1 cellular context compared by ENCODE assay signal in the genomic region with DNA sequence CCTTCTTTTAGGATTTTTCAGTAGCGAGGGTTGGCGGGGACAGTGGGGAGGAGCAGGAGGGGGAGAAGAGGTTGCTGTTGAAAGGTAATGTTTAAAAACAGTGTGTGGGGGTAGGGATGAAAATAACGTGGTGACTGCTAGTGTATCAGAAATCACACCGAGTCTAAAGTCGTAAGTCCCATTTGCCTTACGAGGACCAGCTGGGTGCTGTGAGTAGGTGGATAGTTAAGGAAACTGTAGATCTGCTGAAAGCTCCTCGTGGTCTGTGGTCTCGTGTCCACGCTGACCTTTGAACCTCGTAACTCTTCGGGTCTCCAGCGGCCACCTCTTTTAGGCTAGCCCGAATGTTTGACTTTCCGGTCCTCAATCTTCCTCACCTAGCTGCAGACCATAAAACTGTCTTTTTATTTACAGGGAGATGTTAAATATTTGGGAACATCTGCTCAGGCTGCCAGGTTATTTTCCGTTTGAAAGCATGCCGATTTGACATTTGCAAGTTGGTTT.
TF ChIP-seq lines count a peak whose summit lies in the region.

No MANE protein-coding gene starts in this region.

TF ChIP-seq in HepG2, 621 proteins besides CTCF, POLR2A, EP300 and RAD21 (continued from another document):
- TF ChIP-seq, protein P1, sequence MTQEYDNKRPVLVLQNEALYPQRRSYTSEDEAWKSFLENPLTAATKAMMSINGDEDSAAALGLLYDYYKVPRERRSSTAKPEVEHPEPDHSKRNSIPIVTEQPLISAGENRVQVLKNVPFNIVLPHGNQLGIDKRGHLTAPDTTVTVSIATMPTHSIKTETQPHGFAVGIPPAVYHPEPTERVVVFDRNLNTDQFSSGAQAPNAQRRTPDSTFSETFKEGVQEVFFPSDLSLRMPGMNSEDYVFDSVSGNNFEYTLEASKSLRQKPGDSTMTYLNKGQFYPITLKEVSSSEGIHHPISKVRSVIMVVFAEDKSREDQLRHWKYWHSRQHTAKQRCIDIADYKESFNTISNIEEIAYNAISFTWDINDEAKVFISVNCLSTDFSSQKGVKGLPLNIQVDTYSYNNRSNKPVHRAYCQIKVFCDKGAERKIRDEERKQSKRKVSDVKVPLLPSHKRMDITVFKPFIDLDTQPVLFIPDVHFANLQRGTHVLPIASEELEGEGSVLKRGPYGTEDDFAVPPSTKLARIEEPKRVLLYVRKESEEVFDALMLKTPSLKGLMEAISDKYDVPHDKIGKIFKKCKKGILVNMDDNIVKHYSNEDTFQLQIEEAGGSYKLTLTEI (CRISPR knock-in tag; conservative IDR thresholded peaks at IDR 0.05): no peak
- TF ChIP-seq, protein P2, sequence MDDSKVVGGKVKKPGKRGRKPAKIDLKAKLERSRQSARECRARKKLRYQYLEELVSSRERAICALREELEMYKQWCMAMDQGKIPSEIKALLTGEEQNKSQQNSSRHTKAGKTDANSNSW (CRISPR knock-in tag; IDR thresholded peaks at IDR 0.05; ENCODE audit: borderline replicate concordance): no peak
- TF ChIP-seq SIX1 (CRISPR knock-in tag; IDR thresholded peaks at IDR 0.05; ENCODE audit: borderline replicate concordance): no peak
- TF ChIP-seq RFXAP (CRISPR knock-in tag; IDR thresholded peaks at IDR 0.05; ENCODE audit: borderline replicate concordance): 0 out of 2 replicates have a peak, but pooled peaks have one; percentile 59
- no peak for TF ChIP-seq ZNF556 (CRISPR knock-in tag; IDR thresholded peaks at IDR 0.05; ENCODE audit: borderline replicate concordance)
- TF ChIP-seq PAWR (CRISPR knock-in tag; IDR thresholded peaks at IDR 0.05; ENCODE audit: borderline replicate concordance): no peak
- no peak for TF ChIP-seq EHMT2 (IDR thresholded peaks at IDR 0.05; ENCODE audit: borderline replicate concordance, low read depth, low read length)
- TF ChIP-seq HOXA3 (CRISPR knock-in tag; IDR thresholded peaks at IDR 0.05): peak; percentile 56
- TF ChIP-seq YEATS2 (CRISPR knock-in tag; IDR thresholded peaks at IDR 0.05; ENCODE audit: borderline replicate concordance): no peak
- no peak for TF ChIP-seq ZNF20 (CRISPR knock-in tag; IDR thresholded peaks at IDR 0.05)
- TF ChIP-seq NR1H2 (CRISPR knock-in tag; IDR thresholded peaks at IDR 0.05; ENCODE audit: borderline replicate concordance, low read depth): no peak
- TF ChIP-seq ZFY (CRISPR knock-in tag; IDR thresholded peaks at IDR 0.05): no peak
- TF ChIP-seq ZNF44 (CRISPR knock-in tag; IDR thresholded peaks at IDR 0.05): no peak
- no peak for TF ChIP-seq ZNF274 (CRISPR knock-in tag; IDR thresholded peaks at IDR 0.05)
- TF ChIP-seq, protein P3, sequence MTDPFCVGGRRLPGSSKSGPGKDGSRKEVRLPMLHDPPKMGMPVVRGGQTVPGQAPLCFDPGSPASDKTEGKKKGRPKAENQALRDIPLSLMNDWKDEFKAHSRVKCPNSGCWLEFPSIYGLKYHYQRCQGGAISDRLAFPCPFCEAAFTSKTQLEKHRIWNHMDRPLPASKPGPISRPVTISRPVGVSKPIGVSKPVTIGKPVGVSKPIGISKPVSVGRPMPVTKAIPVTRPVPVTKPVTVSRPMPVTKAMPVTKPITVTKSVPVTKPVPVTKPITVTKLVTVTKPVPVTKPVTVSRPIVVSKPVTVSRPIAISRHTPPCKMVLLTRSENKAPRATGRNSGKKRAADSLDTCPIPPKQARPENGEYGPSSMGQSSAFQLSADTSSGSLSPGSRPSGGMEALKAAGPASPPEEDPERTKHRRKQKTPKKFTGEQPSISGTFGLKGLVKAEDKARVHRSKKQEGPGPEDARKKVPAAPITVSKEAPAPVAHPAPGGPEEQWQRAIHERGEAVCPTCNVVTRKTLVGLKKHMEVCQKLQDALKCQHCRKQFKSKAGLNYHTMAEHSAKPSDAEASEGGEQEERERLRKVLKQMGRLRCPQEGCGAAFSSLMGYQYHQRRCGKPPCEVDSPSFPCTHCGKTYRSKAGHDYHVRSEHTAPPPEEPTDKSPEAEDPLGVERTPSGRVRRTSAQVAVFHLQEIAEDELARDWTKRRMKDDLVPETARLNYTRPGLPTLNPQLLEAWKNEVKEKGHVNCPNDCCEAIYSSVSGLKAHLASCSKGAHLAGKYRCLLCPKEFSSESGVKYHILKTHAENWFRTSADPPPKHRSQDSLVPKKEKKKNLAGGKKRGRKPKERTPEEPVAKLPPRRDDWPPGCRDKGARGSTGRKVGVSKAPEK (CRISPR knock-in tag; IDR thresholded peaks at IDR 0.05; ENCODE audit: borderline replicate concordance): no peak
- TF ChIP-seq RNF2 (conservative IDR thresholded peaks at IDR 0.05; ENCODE audit: low read depth): no peak
- TF ChIP-seq YEATS4 (CRISPR knock-in tag; IDR thresholded peaks at IDR 0.05; ENCODE audit: borderline replicate concordance): peak; percentile 73
- no peak for TF ChIP-seq ATF7 (IDR thresholded peaks at IDR 0.05)
- no peak for TF ChIP-seq ATF7 (CRISPR knock-in tag; IDR thresholded peaks at IDR 0.05)
- TF ChIP-seq ZNF383 (CRISPR knock-in tag; IDR thresholded peaks at IDR 0.05; ENCODE audit: borderline replicate concordance): no peak
- TF ChIP-seq DNMT1 (CRISPR knock-in tag; IDR thresholded peaks at IDR 0.05): no peak
- TF ChIP-seq ZNF124 (CRISPR knock-in tag; IDR thresholded peaks at IDR 0.05): no peak
- TF ChIP-seq MAFG (CRISPR knock-in tag; IDR thresholded peaks at IDR 0.05): no peak
- peak; percentile 61; the same call in 1 of the 2 replicates for TF ChIP-seq ZFP82 (CRISPR knock-in tag; IDR thresholded peaks at IDR 0.05; ENCODE audit: borderline replicate concordance)
- peak; percentile 39; the same call in 1 of the 2 replicates for TF ChIP-seq TBX2 (CRISPR knock-in tag; IDR thresholded peaks at IDR 0.05; ENCODE audit: borderline replicate concordance)
- TF ChIP-seq RBFOX2 (IDR thresholded peaks at IDR 0.05; ENCODE audit: low read depth, low read length): 0 out of 2 replicates have a peak, but pooled peaks have one; percentile 36
TF ChIP-seq in HepG2: peak in this region for 58.
